Comparison of ENCODE assay signal across 8 cellular contexts in the genomic region with DNA sequence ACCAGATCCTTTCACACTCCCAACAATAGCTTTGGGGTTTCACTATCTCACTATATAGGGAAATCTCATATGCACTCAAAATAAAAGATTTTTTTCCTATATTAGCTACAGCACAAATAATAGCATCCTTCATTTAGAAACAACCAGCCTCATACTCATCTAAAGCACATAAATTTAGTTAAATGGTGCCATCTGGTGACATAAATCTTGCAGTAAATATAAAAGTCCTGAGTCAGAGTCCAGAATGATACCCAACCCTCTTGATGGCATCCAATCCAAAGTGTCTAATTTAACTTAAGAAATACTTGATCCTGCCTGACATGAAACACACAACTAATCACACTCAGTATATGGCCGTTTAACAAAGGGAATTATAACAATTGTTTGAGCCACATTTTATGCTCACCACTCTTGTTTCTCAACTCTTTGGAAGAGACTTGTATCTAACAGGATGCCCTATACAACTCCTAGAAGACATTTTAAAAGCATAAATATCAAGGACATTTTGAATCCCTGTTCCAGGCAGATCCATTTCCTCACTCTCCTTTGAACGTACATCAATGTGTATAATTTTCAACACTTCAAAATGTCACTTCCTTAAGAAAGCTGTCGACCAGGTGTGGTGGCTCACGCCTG. TPM values are rescaled to one million over a fixed set of nuclear protein-coding genes. Genes with fewer than 3 reads are reported as not detected.
DNase-seq lines count a peak whose midpoint lies in the region; ATAC-seq and TF ChIP-seq lines count a peak whose summit lies in the region.

No MANE protein-coding gene starts in this region.

- H3K9me3 ChIP-seq in heart left ventricle, result peaks cover 0 to 8% (median 0%) of the 10 kb centered on the region in 12 donors
- H3K9me3 ChIP-seq in body of pancreas, result no peaks in the 10 kb centered on the region
- no peaks in the 10 kb centered on the region for H3K9me3 ChIP-seq in neural cell (ENCODE audit: low read length)
- 0 out of 2 replicates have a peak, but pooled peaks cover 4% of the 10 kb centered on the region for H3K9me3 ChIP-seq in MG63

- peak in 9 of 12 donors; percentile 12 to 51 (median 25) for TF ChIP-seq CTCF in heart left ventricle (IDR thresholded peaks at IDR 0.05)
- peak in 4 of 7 experiments; percentile 17 to 38 (median 26) for TF ChIP-seq CTCF in body of pancreas (IDR thresholded peaks at IDR 0.05)
- TF ChIP-seq CTCF in neural cell (IDR thresholded peaks at IDR 0.05; ENCODE audit: poor library complexity, severe bottlenecking), result peak; percentile 85

- no peaks in the 10 kb centered on the region for H3F3A ChIP-seq in neural cell (ENCODE audit: insufficient read depth, low read length, poor library complexity, severe bottlenecking)

- H3K4me3 ChIP-seq in heart left ventricle, result no peak overlapping the region
- no peak overlapping the region for H3K4me3 ChIP-seq in body of pancreas
- H3K4me3 ChIP-seq in neural cell (ENCODE audit: low read length), result no peak overlapping the region
- no peak overlapping the region for H3K4me3 ChIP-seq in MG63

- ATAC-seq in heart left ventricle, result no peak
- ATAC-seq in Right ventricle myocardium superior (ENCODE audit: poor library complexity), result no peak
- ATAC-seq in body of pancreas, result peak; percentile 52
- no peak for ATAC-seq in HG03025 (IDR thresholded peaks at IDR 0.05; ENCODE audit: low FRiP score, unreplicated experiment)

- no peak for DNase-seq in heart left ventricle
- no peak for DNase-seq in Right ventricle myocardium superior
- DNase-seq in MV-4-11 (lab: John Stamatoyannopoulos, UW), result peak; percentile 46
- DNase-seq in body of pancreas, result no peak
- no peak for DNase-seq in MG63
- no peak for DNase-seq in activated effector memory CD4-positive, alpha-beta T cell treated with Interleukin-2 at 50 U/mL for 16 hours

- no peak overlapping the region for H3K9ac ChIP-seq in neural cell (ENCODE audit: low read length)

- no peak for TF ChIP-seq EP300 in neural cell (conservative IDR thresholded peaks at IDR 0.05; ENCODE audit: poor library complexity, severe bottlenecking)

- H3K79me2 ChIP-seq in neural cell (replicated peaks; ENCODE audit: insufficient read depth, low read length), result no peaks in the 10 kb centered on the region

- 77 to 80% (median 78%) methylated on average over 4 of the region's 4 CpGs for whole genome bisulfite sequencing in heart left ventricle, 4 donors
- whole genome bisulfite sequencing in body of pancreas, 2 donors, result 66 to 71% methylated on average over 4 of the region's 4 CpGs

- H4K20me1 ChIP-seq in neural cell (ENCODE audit: insufficient read depth), result no peaks in the 10 kb centered on the region

- intact Hi-C loops in heart left ventricle (cut with DNase I), result loop anchor here in 8 of 10 donors (5.0 to 10.0 kb wide), 7 partner anchors 74 to 624 kb away; a partner anchor contains a TSS
- intact Hi-C loops in Right ventricle myocardium superior (cut with DNase I), result loop anchor here (10.0 kb wide), 1 partner anchor 234 kb away; no protein-coding TSS in a partner anchor
- intact Hi-C loops in body of pancreas (cut with DNase I), result no loop called here

- H3K4me2 ChIP-seq in neural cell (ENCODE audit: low read length), result no peak overlapping the region

- TF ChIP-seq POLR2A in heart left ventricle (IDR thresholded peaks at IDR 0.05) (no peak), body of pancreas (IDR thresholded peaks at IDR 0.05) (no peak)

- H3K36me3 ChIP-seq in heart left ventricle (peaks cover 0 to 4% (median 0%) of the 10 kb centered on the region in 9 donors), body of pancreas (replicated peaks in 1 of 2; ENCODE audit: insufficient read depth in 1 of 2, low read depth in 2 of 2) (no peaks in the 10 kb centered on the region), neural cell (ENCODE audit: insufficient read depth, low read length) (no peaks in the 10 kb centered on the region), MG63 (no peaks in the 10 kb centered on the region)

- H3K4me1 ChIP-seq in heart left ventricle (no peaks in the 10 kb centered on the region), body of pancreas (no peaks in the 10 kb centered on the region)

- no peaks in the 10 kb centered on the region for H3K27me3 ChIP-seq in heart left ventricle
- no peaks in the 10 kb centered on the region for H3K27me3 ChIP-seq in body of pancreas
- no peaks in the 10 kb centered on the region for H3K27me3 ChIP-seq in neural cell (ENCODE audit: insufficient read depth, low read depth, low read length)
- H3K27me3 ChIP-seq in MG63, result no peaks in the 10 kb centered on the region; the same call in 1 of the 2 replicates

- H2AFZ ChIP-seq in neural cell (ENCODE audit: low read depth, low read length), result no peak overlapping the region

- H3K9me2 ChIP-seq in neural cell (ENCODE audit: insufficient read depth, low read length), result no peaks in the 10 kb centered on the region

- peak; percentile 92 for TF ChIP-seq RAD21 in neural cell (conservative IDR thresholded peaks at IDR 0.05)

- H3K27ac ChIP-seq in heart left ventricle, result no peak overlapping the region
- no peak overlapping the region for H3K27ac ChIP-seq in body of pancreas
- H3K27ac ChIP-seq in neural cell (ENCODE audit: low read length), result no peak overlapping the region

TF ChIP-seq in neural cell, 6 proteins besides CTCF, POLR2A, EP300 and RAD21:
- no peak for TF ChIP-seq TAF1 (IDR thresholded peaks at IDR 0.05; ENCODE audit: low read depth)
- TF ChIP-seq SMC3 (conservative IDR thresholded peaks at IDR 0.05; ENCODE audit: poor library complexity), result peak; percentile 97

RNA-seq across cellular contexts. Expression of a gene that starts 36.2 kb away (rescaled TPM):
- total RNA-seq in heart left ventricle (10 to 100 TPM in 3 of 9 donors, 1 to 10 TPM in 6; 2.4 to 13.9 (median 9.0) TPM), Right ventricle myocardium superior (6.1 TPM), body of pancreas (10 to 100 TPM in 1 of 2 donors, 1 to 10 TPM in 1; 6.0 to 13.2 TPM)
- polyA plus RNA-seq in heart left ventricle (1 to 10 TPM; 2.5 TPM), neural cell (177 and 179 TPM in 2 replicates)
- polyA minus RNA-seq in neural cell, result 508 and 781 TPM in 2 replicates
- 0.10 TPM in 1 of 2 replicates, not detected in the other for total RNA-seq in MG63 (2014; rRNA removed; shearing (Covaris generic); ENCODE audit: low replicate concordance)

RNA-seq across cellular contexts. Expression of a gene that starts 37.4 kb away (rescaled TPM):
- total RNA-seq in heart left ventricle, result 10 to 100 TPM; 42.7 to 58.4 (median 52.1) TPM
- polyA plus RNA-seq in heart left ventricle, result 100 to 1,000 TPM in 1 of 2 donors, 10 to 100 TPM in 1; 71.6 to 129 TPM
- 61.6 TPM for total RNA-seq in Right ventricle myocardium superior
- 10 to 100 TPM; 15.2 to 23.3 TPM for total RNA-seq in body of pancreas
- polyA plus RNA-seq in neural cell, result 97.0 and 111 TPM in 2 replicates
- polyA minus RNA-seq in neural cell, result 35.3 and 37.9 TPM in 2 replicates
- 39.6 and 65.9 TPM in 2 replicates for total RNA-seq in MG63 (2014; rRNA removed; shearing (Covaris generic); ENCODE audit: low replicate concordance)

RNA-seq across cellular contexts. Expression of a gene that starts 56.8 kb away (rescaled TPM):
- total RNA-seq in heart left ventricle (10 to 100 TPM; 36.3 to 77.9 (median 63.6) TPM), Right ventricle myocardium superior (76.1 TPM), body of pancreas (10 to 100 TPM in 1 of 2 donors, 1 to 10 TPM in 1; 8.9 to 25.7 TPM)
- polyA plus RNA-seq in heart left ventricle (100 to 1,000 TPM in 1 of 2 donors, 10 to 100 TPM in 1; 90.2 to 209 TPM), neural cell (89.9 and 115 TPM in 2 replicates)
- polyA minus RNA-seq in neural cell, result 26.5 and 31.0 TPM in 2 replicates
- 63.7 and 84.1 TPM in 2 replicates for total RNA-seq in MG63 (2014; rRNA removed; shearing (Covaris generic); ENCODE audit: low replicate concordance)

Comparison
In these comparisons a context has a peak if more than half of its experiments do, and no peak if none do; other contexts are left out.
1. CTCF ChIP-seq: peak in every context shown above with its lines; median percentile 85 in neural cell; 26 in body of pancreas; 25 in heart left ventricle.